ENCODE assay signal across 9 cellular contexts in genomic region chrX:150530821-150531220, GRCh38.
"Had no signal": no experiment of that assay in that cellular context is flagged by ENCODE, and none has a peak within 500 bp of the region (broad histone marks: within the 10 kb centered on the region; RNA-seq: fewer than 3 reads in every experiment).

No MANE protein-coding gene starts in this region.

- ATAC-seq: HCT116, HepG2 had no signal

- FAIRE-seq: HepG2 had no signal

- H3K36me3 ChIP-seq: HAP-1 had no signal

- H3K27ac ChIP-seq: GM23248, HL-60 had no signal

- H2AFZ ChIP-seq: GM23248 had no signal

- H3K4me3 ChIP-seq: GM23248, HAP-1 had no signal

- H3K9ac ChIP-seq: GM23248 had no signal

- H3K4me1 ChIP-seq: HAP-1 had no signal

- DNase-seq: GM23248, GOT3, H7, HFFc6, KG1 had no signal
